ENCODE assay signal across 23 cellular contexts in the genomic region with DNA sequence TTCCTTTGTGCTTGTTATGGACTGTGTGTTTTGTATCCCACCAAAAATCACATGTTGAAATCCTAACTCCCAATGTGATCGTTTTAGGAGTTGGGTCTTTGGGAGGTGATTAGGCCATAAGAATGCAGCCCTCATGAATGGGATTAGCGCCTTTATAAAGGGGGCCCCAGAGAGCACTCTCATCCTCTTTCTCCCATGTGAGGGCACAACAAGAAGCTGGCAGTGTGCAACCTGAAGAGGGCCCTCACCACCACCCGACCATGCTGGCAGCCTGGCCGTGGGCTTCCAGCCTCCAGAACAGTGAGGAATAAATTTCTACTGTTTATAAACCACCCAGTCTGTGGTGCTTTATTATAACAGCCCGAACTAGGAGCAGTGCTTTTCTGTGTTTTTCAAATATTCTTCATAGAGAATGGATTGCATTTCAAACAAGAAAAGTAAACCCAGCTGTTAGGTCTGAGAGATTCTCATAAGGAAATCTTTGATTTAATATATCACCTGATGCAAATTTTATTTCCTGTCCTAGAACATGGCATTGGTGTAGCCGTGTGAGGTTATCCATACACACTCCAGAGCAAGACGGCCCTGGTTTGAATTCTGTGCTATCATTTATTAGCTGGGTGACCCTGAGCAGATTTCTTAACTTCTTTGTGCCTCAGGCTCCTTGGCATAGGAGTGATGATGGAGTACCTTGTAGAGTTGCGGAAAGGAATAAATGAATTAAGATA. TPM values are rescaled to one million over a fixed set of nuclear protein-coding genes. Genes with fewer than 3 reads are reported as not detected.
DNase-seq lines count a peak whose midpoint lies in the region; ATAC-seq and TF ChIP-seq lines count a peak whose summit lies in the region.
"Had no signal": no experiment of that assay in that cellular context is flagged by ENCODE, and none has a peak within 500 bp of the region (broad histone marks: within the 10 kb centered on the region; RNA-seq: fewer than 3 reads in every experiment).

No MANE protein-coding gene starts in this region.

- H3K27ac ChIP-seq in left ventricle myocardium inferior (replicated peaks) (peak overlapping the region; percentile 60), heart right ventricle (peak overlapping the region in 5 of 10 donors; percentile 19 to 83 (median 39)), transverse colon (peak overlapping the region in 3 of 4 donors; percentile 54 to 81 (median 74)), PC-9 (no peak overlapping the region)
- H3K27ac ChIP-seq: psoas muscle had no signal

- H3K79me2 ChIP-seq in PC-9 (ENCODE audit: low read depth), result no peaks in the 10 kb centered on the region

- no TSS peak for BruUV-seq in PC-9 (replicated peaks; lab: Mats Ljungman, UMichigan)

- POLR2A ChIA-PET in PC-9 (lab: Charles Lee; ENCODE audit: unreplicated experiment), result no interaction called here

- H3K27me3 ChIP-seq in left ventricle myocardium inferior (ENCODE audit: low read depth), result no peaks in the 10 kb centered on the region
- no peaks in the 10 kb centered on the region for H3K27me3 ChIP-seq in heart right ventricle
- H3K27me3 ChIP-seq in transverse colon, result no peaks in the 10 kb centered on the region
- H3K27me3 ChIP-seq in PC-9 (ENCODE audit: insufficient read depth, low read depth), result no peaks in the 10 kb centered on the region
- H3K27me3 ChIP-seq: breast epithelium, heart left ventricle had no signal

- no peak for TF ChIP-seq POLR2A in transverse colon (IDR thresholded peaks at IDR 0.05)

- no peak for DNase-seq in left ventricle myocardium inferior
- no peak for DNase-seq in heart right ventricle
- peak; percentile 55 for DNase-seq in SK-MEL-5 (ENCODE audit: low read depth, low spot score)
- DNase-seq in iPS-NIHi11 (ENCODE audit: low spot score), result peak; percentile 24
- DNase-seq in transverse colon, result no peak
- no peak for DNase-seq in RPMI8226
- DNase-seq in PC-9, result no peak
- DNase-seq in stimulated activated naive CD8-positive, alpha-beta T cell treated with anti-CD3 and anti-CD28 coated beads, Interleukin-15, Interleukin-2, amounts not matched to agents 100 U/mL and 50 U/mL, for 24 hours, result no peak
- DNase-seq: activated CD4-positive, alpha-beta memory T cell treated with anti-CD3 and anti-CD28 coated beads, Interleukin-2, amount 10 ng/mL, durations not matched to agents 7 days and 5 days; activated naive CD4-positive, alpha-beta T cell treated with Interleukin-2 at 50 U/mL for 16 hours; activated T-cell treated with anti-CD3 and anti-CD28 coated beads, Interleukin-2, amount 50 U/mL, for 1 hour; amniotic stem cell; heart left ventricle; immature natural killer cell; NCI-H1417; psoas muscle; stimulated activated CD4-positive, alpha-beta T cell treated with anti-CD3 and anti-CD28 coated beads, Interleukin-4, amount 100 ng/mL, for 1 hour; stimulated activated naive CD4-positive, alpha-beta T cell; T1000 had no signal

- H3K36me3 ChIP-seq in left ventricle myocardium inferior (no peaks in the 10 kb centered on the region), heart right ventricle (no peaks in the 10 kb centered on the region), transverse colon (no peaks in the 10 kb centered on the region), PC-9 (ENCODE audit: low read depth) (no peaks in the 10 kb centered on the region)
- H3K36me3 ChIP-seq: breast epithelium, heart left ventricle had no signal

- 68 to 72% methylated on average over 8 of the region's 8 CpGs for WGBS in heart right ventricle, 2 donors
- 34 to 45% methylated on average over 6 to 8 of the region's 8 CpGs for WGBS in transverse colon (ENCODE audit: low coverage in 1 of 2), 2 donors

- H3K9me2 ChIP-seq in PC-9 (ENCODE audit: insufficient read depth), result no peaks in the 10 kb centered on the region

- CTCF ChIA-PET in PC-9 (lab: Charles Lee), result no interaction called here

- no peak overlapping the region for H3K4me3 ChIP-seq in left ventricle myocardium inferior
- no peak overlapping the region for H3K4me3 ChIP-seq in heart right ventricle
- no peak overlapping the region for H3K4me3 ChIP-seq in transverse colon
- H3K4me3 ChIP-seq in PC-9, result no peak overlapping the region
- H3K4me3 ChIP-seq: breast epithelium, heart left ventricle, psoas muscle had no signal

- ATAC-seq in heart right ventricle, result no peak
- ATAC-seq in stimulated activated naive CD8-positive, alpha-beta T cell treated with anti-CD3 and anti-CD28 coated beads, Interleukin-15, Interleukin-2, amounts not matched to agents 100 U/mL and 50 U/mL, for 24 hours, result no peak
- ATAC-seq: heart left ventricle, psoas muscle had no signal

- H3K4me2 ChIP-seq in PC-9, result no peak overlapping the region

- H3K4me1 ChIP-seq in left ventricle myocardium inferior, result peaks cover 62% of the 10 kb centered on the region
- H3K4me1 ChIP-seq in heart right ventricle, result peaks cover 5 to 71% (median 33%) of the 10 kb centered on the region in 9 donors
- H3K4me1 ChIP-seq in transverse colon, result peaks cover 0 to 11% (median 6%) of the 10 kb centered on the region in 4 donors
- H3K4me1 ChIP-seq in PC-9 (replicated peaks; ENCODE audit: insufficient read depth), result peaks cover 15% of the 10 kb centered on the region; the same call in 1 of the 2 replicates
- H3K4me1 ChIP-seq: breast epithelium had no signal

- TF ChIP-seq CTCF in left ventricle myocardium inferior (IDR thresholded peaks at IDR 0.05; ENCODE audit: borderline replicate concordance), result no peak
- peak in 4 of 9 donors; percentile 6 to 41 (median 24) for TF ChIP-seq CTCF in heart right ventricle (IDR thresholded peaks at IDR 0.05)
- no peak for TF ChIP-seq CTCF in transverse colon (IDR thresholded peaks at IDR 0.05)
- TF ChIP-seq CTCF in PC-9 (conservative IDR thresholded peaks at IDR 0.05), result no peak

- no peak overlapping the region for H2AFZ ChIP-seq in PC-9

- H3K9me3 ChIP-seq in left ventricle myocardium inferior (replicated peaks) (no peaks in the 10 kb centered on the region), heart right ventricle (no peaks in the 10 kb centered on the region), transverse colon (no peaks in the 10 kb centered on the region), PC-9 (ENCODE audit: insufficient read depth, low read depth) (no peaks in the 10 kb centered on the region)
- H3K9me3 ChIP-seq: breast epithelium, heart left ventricle, psoas muscle had no signal

- in situ Hi-C loops in SK-MEL-5 (cut with HindIII; ENCODE audit: low pct_unique_long_range_greater_than_20kb, low sequenced_read_pairs), result no loop called here
- in situ Hi-C loops in transverse colon (cut with MboI; ENCODE audit: low pct_ligation_motif_present in 1 of 4, low pct_unique_long_range_greater_than_20kb in 1 of 4, low sequenced_read_pairs in 3 of 4), result no loop called here

- no peaks in the 10 kb centered on the region for H3F3A ChIP-seq in PC-9 (ENCODE audit: insufficient read depth, low read depth)

- intact Hi-C loops in left ventricle myocardium inferior (cut with micrococcal nuclease) (no loop called here), heart right ventricle (cut with DNase I) (loop anchor here in 2 of 10 donors (10.0 kb wide), 2 partner anchors 168 to 208 kb away; no protein-coding TSS in a partner anchor), transverse colon (cut with DNase I; ENCODE audit: low total_unique reads) (loop anchor here (10.0 kb wide), 1 partner anchor 118 kb away; no protein-coding TSS in a partner anchor), PC-9 (cut with micrococcal nuclease; ENCODE audit: unreplicated experiment) (no loop called here)

- H4K20me1 ChIP-seq in PC-9 (ENCODE audit: insufficient read depth), result no peaks in the 10 kb centered on the region

- TF ChIP-seq EP300 in transverse colon (IDR thresholded peaks at IDR 0.05; ENCODE audit: low read depth), result no peak

RNA-seq across cellular contexts. Expression of a gene that starts 27.8 kb away (rescaled TPM):
- total RNA-seq in left ventricle myocardium inferior (512 TPM), heart right ventricle (100 to 1,000 TPM; 421 to 720 (median 568) TPM), transverse colon (10 to 100 TPM; 42.7 to 59.8 (median 51.9) TPM), PC-9 (2021) (4.8 and 6.0 TPM in 2 replicates)
- 100 to 1,000 TPM; 250 to 442 TPM for polyA plus RNA-seq in heart right ventricle
- total RNA-seq in SK-MEL-5 (2014; rRNA removed; shearing (Covaris generic)), result 28.9 and 32.6 TPM in 2 replicates
- 44.8 and 53.7 TPM in 2 replicates for polyA plus RNA-seq in SK-MEL-5 (2015; cell fraction: cytosol; rRNA removed)
- polyA plus RNA-seq in SK-MEL-5 (2015; cell fraction: nucleus; rRNA removed), result 7.4 and 8.5 TPM in 2 replicates
- total RNA-seq: activated CD4-positive, alpha-beta memory T cell treated with anti-CD3 and anti-CD28 coated beads, Interleukin-2, amount 10 ng/mL, durations not matched to agents 7 days and 5 days; G401 had no signal
- polyA plus RNA-seq: CD14-positive monocyte, IgD-negative memory B cell, immature natural killer cell had no signal

Comparison
In these comparisons a context has a peak if more than half of its experiments do, and no peak if none do; other contexts are left out.
1. DNase-seq: peak in SK-MEL-5 (single experiment) and iPS-NIHi11 (single experiment); none in left ventricle myocardium inferior (single experiment), heart right ventricle (0 of 2), transverse colon (single experiment), RPMI8226 (single experiment), PC-9 (0 of 2) and stimulated activated naive CD8-positive, alpha-beta T cell treated with anti-CD3 and anti-CD28 coated beads, Interleukin-15, Interleukin-2, amounts not matched to agents 100 U/mL and 50 U/mL, for 24 hours (single experiment).